In genomic region chr3:177538743-177539730, GRCh38 we compare ENCODE assay signal across 8 cellular contexts.
DNase-seq lines count a peak whose midpoint lies in the region; ATAC-seq, FAIRE-seq and TF ChIP-seq lines count a peak whose summit lies in the region.

No MANE protein-coding gene starts in this region.

- no peaks in the 10 kb centered on the region for H3K9me2 ChIP-seq in SU-DHL-6 (replicated peaks; ENCODE audit: insufficient read depth, low read length)

- intact Hi-C loops in posterior cingulate gyrus (cut with DNase I), result no loop called here

- no peaks in the 10 kb centered on the region for H3K27me3 ChIP-seq in SU-DHL-6 (ENCODE audit: low read length)
- H3K27me3 ChIP-seq in osteoblast (ENCODE audit: insufficient read depth, low read length), result no peaks in the 10 kb centered on the region

- peak overlapping the region; percentile 8; the same call in 1 of the 2 replicates for H3K27ac ChIP-seq in SU-DHL-6 (ENCODE audit: low read depth, low read length)
- H3K27ac ChIP-seq in osteoblast (ENCODE audit: low read depth, low read length), result peak overlapping the region; percentile 9

- H3K9me3 ChIP-seq in SU-DHL-6 (ENCODE audit: insufficient read depth, low read length) (no peaks in the 10 kb centered on the region), osteoblast (ENCODE audit: low read depth, low read length) (no peaks in the 10 kb centered on the region)

- DNase-seq in activated CD8-positive, alpha-beta memory T cell treated with anti-CD3 and anti-CD28 coated beads, Interleukin-2, amount 10 ng/mL, durations not matched to agents 7 days and 5 days, result peak; percentile 57
- DNase-seq in activated CD8-positive, alpha-beta memory T cell treated with anti-CD3 and anti-CD28 coated beads, Interleukin-2, amount 50 U/mL, for 4 hours, result no peak
- no peak for DNase-seq in osteoblast (ENCODE audit: insufficient read length, low spot score, missing footprints)
- no peak for DNase-seq in HuH-7.5 (ENCODE audit: low spot score)
- no peak for DNase-seq in frontal cortex (ENCODE audit: low spot score in 2 of 2)
- no peak for DNase-seq in posterior cingulate gyrus

- H2AFZ ChIP-seq in SU-DHL-6 (ENCODE audit: low read depth, low read length, severe bottlenecking) (peak overlapping the region; percentile 93), osteoblast (ENCODE audit: low read length) (peak overlapping the region; percentile 6)

- peak; percentile 83 for ATAC-seq in activated CD8-positive, alpha-beta memory T cell treated with anti-CD3 and anti-CD28 coated beads, Interleukin-2, amount 10 ng/mL, durations not matched to agents 7 days and 5 days
- peak; percentile 81 for ATAC-seq in HG02970 (IDR thresholded peaks at IDR 0.05; ENCODE audit: low FRiP score, unreplicated experiment)

- no peaks in the 10 kb centered on the region for H3F3A ChIP-seq in SU-DHL-6 (ENCODE audit: insufficient read depth)

- CTCF ChIA-PET in activated CD8-positive, alpha-beta memory T cell treated with anti-CD3 and anti-CD28 coated beads, Interleukin-2, amount 10 ng/mL, durations not matched to agents 7 days and 5 days (lab: Charles Lee), result interaction anchor here (0.9 to 2.7 kb wide), 4 partner anchors 12 to 341 kb away, joined by 3 to 6 read pairs (median 3); no protein-coding TSS in a partner anchor

- H3K9me3 Mint-ChIP-seq in activated CD8-positive, alpha-beta memory T cell treated with anti-CD3 and anti-CD28 coated beads, Interleukin-2, amount 10 ng/mL, durations not matched to agents 7 days and 5 days (ENCODE audit: low read depth), result no peaks in the 10 kb centered on the region

- H3K4me1 ChIP-seq in osteoblast (ENCODE audit: insufficient read depth, low read length), result peaks cover 26% of the 10 kb centered on the region

- H3K79me2 ChIP-seq in SU-DHL-6 (ENCODE audit: insufficient read depth, low read length), result no peaks in the 10 kb centered on the region
- H3K79me2 ChIP-seq in osteoblast (ENCODE audit: insufficient read depth, low read length), result no peaks in the 10 kb centered on the region

- peak overlapping the region; percentile 51 for H3K4me3 Mint-ChIP-seq in activated CD8-positive, alpha-beta memory T cell treated with anti-CD3 and anti-CD28 coated beads, Interleukin-2, amount 10 ng/mL, durations not matched to agents 7 days and 5 days

- no peaks in the 10 kb centered on the region for H3K27me3 Mint-ChIP-seq in activated CD8-positive, alpha-beta memory T cell treated with anti-CD3 and anti-CD28 coated beads, Interleukin-2, amount 10 ng/mL, durations not matched to agents 7 days and 5 days

- peak overlapping the region; percentile 3; the same call in 1 of the 2 replicates for H3K9ac ChIP-seq in SU-DHL-6 (ENCODE audit: low read length)

- peaks cover 29% of the 10 kb centered on the region for H3K4me1 Mint-ChIP-seq in activated CD8-positive, alpha-beta memory T cell treated with anti-CD3 and anti-CD28 coated beads, Interleukin-2, amount 10 ng/mL, durations not matched to agents 7 days and 5 days

- TF ChIP-seq CTCF in SU-DHL-6 (IDR thresholded peaks at IDR 0.05; ENCODE audit: insufficient read depth, low read length, poor library complexity, severe bottlenecking) (no peak), osteoblast (IDR thresholded peaks at IDR 0.05; ENCODE audit: extremely low read depth, low read depth, low read length) (no peak)

- FAIRE-seq in frontal cortex (lab: Jason Lieb, UNC), result no peak

- H3K36me3 Mint-ChIP-seq in activated CD8-positive, alpha-beta memory T cell treated with anti-CD3 and anti-CD28 coated beads, Interleukin-2, amount 10 ng/mL, durations not matched to agents 7 days and 5 days, result peaks cover 14% of the 10 kb centered on the region

- H4K20me1 ChIP-seq in SU-DHL-6 (ENCODE audit: low read depth, low read length), result no peaks in the 10 kb centered on the region
- no peaks in the 10 kb centered on the region for H4K20me1 ChIP-seq in osteoblast (ENCODE audit: insufficient read depth, low read length)

- peak overlapping the region; percentile 8 for H3K4me3 ChIP-seq in SU-DHL-6 (ENCODE audit: insufficient read depth, low read length, poor library complexity, severe bottlenecking)
- no peak overlapping the region for H3K4me3 ChIP-seq in osteoblast (ENCODE audit: insufficient read depth, low read length)

- peak overlapping the region; percentile 87 for H3K27ac Mint-ChIP-seq in activated CD8-positive, alpha-beta memory T cell treated with anti-CD3 and anti-CD28 coated beads, Interleukin-2, amount 10 ng/mL, durations not matched to agents 7 days and 5 days

- H3K36me3 ChIP-seq in SU-DHL-6 (ENCODE audit: low read length), result no peaks in the 10 kb centered on the region
- H3K36me3 ChIP-seq in osteoblast (ENCODE audit: insufficient read depth, low read length), result no peaks in the 10 kb centered on the region

- H3K4me2 ChIP-seq in SU-DHL-6 (ENCODE audit: low read depth, low read length, poor library complexity, severe bottlenecking) (peak overlapping the region; percentile 62), osteoblast (ENCODE audit: insufficient read depth, low read length) (no peak overlapping the region)
